ENCODE assay signal across 1 cellular context in genomic region chr1:10755977-10756521, GRCh38.
TF ChIP-seq lines count a peak whose summit lies in the region.

No MANE protein-coding gene starts in this region.

TF ChIP-seq in H1, 55 proteins besides CTCF, POLR2A, EP300 and RAD21 (continued from another document):
- TF ChIP-seq, protein P1, sequence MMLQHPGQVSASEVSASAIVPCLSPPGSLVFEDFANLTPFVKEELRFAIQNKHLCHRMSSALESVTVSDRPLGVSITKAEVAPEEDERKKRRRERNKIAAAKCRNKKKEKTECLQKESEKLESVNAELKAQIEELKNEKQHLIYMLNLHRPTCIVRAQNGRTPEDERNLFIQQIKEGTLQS (IDR thresholded peaks at IDR 0.05; ENCODE audit: insufficient read depth, low read depth, low read length): no peak
- TF ChIP-seq YY1 (IDR thresholded peaks at IDR 0.05; ENCODE audit: low read depth, low read length) (no peak), CHD1 (IDR thresholded peaks at IDR 0.05; ENCODE audit: low read depth, low read length) (no peak), PHF8 (conservative IDR thresholded peaks at IDR 0.05; ENCODE audit: low read depth, low read length) (no peak), POLR2AphosphoS5 (IDR thresholded peaks at IDR 0.05; ENCODE audit: low read depth, low read length) (no peak), CBX5 (IDR thresholded peaks at IDR 0.05; ENCODE audit: low read depth, low read length) (no peak), KDM4A (IDR thresholded peaks at IDR 0.05; ENCODE audit: low read depth, low read length, severe bottlenecking) (no peak), SAP30 (IDR thresholded peaks at IDR 0.05; ENCODE audit: insufficient read depth, insufficient replicate concordance, low read length) (no peak), SP4 (IDR thresholded peaks at IDR 0.05; ENCODE audit: low read length) (no peak), SUZ12 (IDR thresholded peaks at IDR 0.05; ENCODE audit: low read length) (no peak), MAFK (IDR thresholded peaks at IDR 0.05; ENCODE audit: low read depth, low read length) (no peak), SRF (IDR thresholded peaks at IDR 0.05; ENCODE audit: low read depth, low read length) (no peak), KDM5A (IDR thresholded peaks at IDR 0.05; ENCODE audit: low read length) (no peak), NRF1 (IDR thresholded peaks at IDR 0.05; ENCODE audit: low read depth, low read length) (no peak), E2F6 (IDR thresholded peaks at IDR 0.05) (no peak)
